ENCODE assay signal across 31 cellular contexts in genomic region chr6:47743744-47744143, GRCh38. TPM values are rescaled to one million over a fixed set of nuclear protein-coding genes. Genes with fewer than 3 reads are reported as not detected.
DNase-seq lines count a peak whose midpoint lies in the region; ATAC-seq, FAIRE-seq and TF ChIP-seq lines count a peak whose summit lies in the region.
"Had no signal": no experiment of that assay in that cellular context is flagged by ENCODE, and none has a peak within 500 bp of the region (broad histone marks: within the 10 kb centered on the region; RNA-seq: fewer than 3 reads in every experiment).

No MANE protein-coding gene starts in this region.

- H3K4me3 ChIP-seq in breast epithelium (no peak overlapping the region), astrocyte (ENCODE audit: insufficient read depth, low read depth, low read length) (no peak overlapping the region)
- H3K4me3 ChIP-seq: gastrocnemius medialis, hepatocyte, prostate gland, tibial nerve had no signal

- no peak for TF ChIP-seq POLR2A in breast epithelium (IDR thresholded peaks at IDR 0.05)

- H3K9me3 Mint-ChIP-seq in MCF 10A (ENCODE audit: unreplicated experiment) (no peaks in the 10 kb centered on the region), astrocyte (ENCODE audit: unreplicated experiment) (peaks cover 4% of the 10 kb centered on the region)
- H3K9me3 Mint-ChIP-seq: CD8-positive, alpha-beta T cell had no signal

- no TSS peak for BruUV-seq in MCF 10A (replicated peaks; lab: Mats Ljungman, UMichigan)

- DNase-seq in MCF 10A (ENCODE audit: unreplicated experiment) (peak; percentile 76), breast epithelium (ENCODE audit: low spot score in 2 of 2) (no peak), astrocyte (ENCODE audit: low read depth) (peak; percentile 46), fibroblast of peridontal ligament (ENCODE audit: extremely low read depth) (peak; percentile 20), stromal cell of bone marrow (ENCODE audit: low read depth) (peak; percentile 36), Kasumi-1 (lab: John Stamatoyannopoulos, UW) (no peak), SHP77 treated with DMSO at 0.1 percent for 48 hours (lab: John Stamatoyannopoulos, UW) (no peak)
- DNase-seq: activated CD4-positive, alpha-beta T cell treated with anti-CD3 and anti-CD28 coated beads for 4 hours; activated effector memory CD4-positive, alpha-beta T cell treated with Interleukin-2 at 50 U/mL for 16 hours; activated naive CD8-positive, alpha-beta T cell treated with anti-CD3 and anti-CD28 coated beads for 36 hours; activated T-cell treated with anti-CD3 and anti-CD28 coated beads for 4 hours; CD8-positive, alpha-beta T cell; gastrocnemius medialis; H7; IMR-90; NCI-H1105 treated with DMSO at 0.1 percent for 48 hours; NCI-H2029; NCI-H82; stimulated activated naive CD8-positive, alpha-beta T cell treated with anti-CD3 and anti-CD28 coated beads, Interleukin-15, amount 100 ng/mL, for 72 hours had no signal

- no peak overlapping the region for H3K27ac ChIP-seq in breast epithelium
- no peak overlapping the region for H3K27ac ChIP-seq in astrocyte (ENCODE audit: low read depth, low read length)
- H3K27ac ChIP-seq: epithelial cell of prostate, gastrocnemius medialis, hepatocyte, prostate gland, tibial nerve, VCaP had no signal

- H3K27me3 ChIP-seq in breast epithelium (no peaks in the 10 kb centered on the region), astrocyte (ENCODE audit: insufficient read depth, low read length) (no peaks in the 10 kb centered on the region)
- H3K27me3 ChIP-seq: gastrocnemius medialis, hepatocyte, tibial nerve had no signal

- H3K4me2 ChIP-seq in astrocyte (ENCODE audit: low read length): no peak overlapping the region
- H3K4me2 ChIP-seq: hepatocyte had no signal

- no peak for ATAC-seq in GM21528 (IDR thresholded peaks at IDR 0.05; ENCODE audit: low FRiP score, unreplicated experiment)
- ATAC-seq: CD8-positive, alpha-beta T cell; gastrocnemius medialis; SK-N-SH treated with all-trans-retinoic acid at 6 μM for 48 hours; stimulated activated naive CD8-positive, alpha-beta T cell treated with anti-CD3 and anti-CD28 coated beads, Interleukin-15, amount 100 ng/mL, for 72 hours had no signal

- H3K4me1 Mint-ChIP-seq in MCF 10A (ENCODE audit: insufficient read depth, unreplicated experiment) (peaks cover 12% of the 10 kb centered on the region), astrocyte (ENCODE audit: low read depth, unreplicated experiment) (peaks cover 7% of the 10 kb centered on the region)
- H3K4me1 Mint-ChIP-seq: memory B cell had no signal

- H4K20me1 ChIP-seq in astrocyte (ENCODE audit: insufficient read depth, low read length): no peaks in the 10 kb centered on the region

- no peaks in the 10 kb centered on the region for H3K36me3 ChIP-seq in breast epithelium
- no peaks in the 10 kb centered on the region for H3K36me3 ChIP-seq in astrocyte (ENCODE audit: insufficient read depth, low read length)
- H3K36me3 ChIP-seq: gastrocnemius medialis, prostate gland, tibial nerve had no signal

- TF ChIP-seq CTCF in MCF 10A (IDR thresholded peaks at IDR 0.05; ENCODE audit: unreplicated experiment) (no peak), breast epithelium (IDR thresholded peaks at IDR 0.05) (no peak), astrocyte (IDR thresholded peaks at IDR 0.05; ENCODE audit: insufficient read depth, low read depth, low read length) (no peak)

- no peak overlapping the region for H3K9ac ChIP-seq in astrocyte (ENCODE audit: low read length)

- H3K9me3 ChIP-seq in breast epithelium (no peaks in the 10 kb centered on the region), astrocyte (ENCODE audit: insufficient read depth, low read depth, low read length) (no peaks in the 10 kb centered on the region)
- H3K9me3 ChIP-seq: gastrocnemius medialis, prostate gland had no signal

- H3K36me3 Mint-ChIP-seq in MCF 10A (ENCODE audit: insufficient read depth, unreplicated experiment) (no peaks in the 10 kb centered on the region), astrocyte (ENCODE audit: low read depth, unreplicated experiment) (no peaks in the 10 kb centered on the region)
- H3K36me3 Mint-ChIP-seq: activated naive CD8-positive, alpha-beta T cell treated with anti-CD3 and anti-CD28 coated beads for 36 hours; CD8-positive, alpha-beta T cell; memory B cell had no signal

- H3K27ac Mint-ChIP-seq in MCF 10A (ENCODE audit: low read depth, unreplicated experiment) (no peak overlapping the region), astrocyte (ENCODE audit: unreplicated experiment) (no peak overlapping the region)
- H3K27ac Mint-ChIP-seq: activated naive CD8-positive, alpha-beta T cell treated with anti-CD3 and anti-CD28 coated beads for 36 hours; CD8-positive, alpha-beta T cell; memory B cell; stimulated activated naive CD8-positive, alpha-beta T cell treated with anti-CD3 and anti-CD28 coated beads, Interleukin-15, amount 100 ng/mL, for 72 hours had no signal

- H3K4me3 Mint-ChIP-seq in MCF 10A (ENCODE audit: unreplicated experiment): no peak overlapping the region
- no peak overlapping the region for H3K4me3 Mint-ChIP-seq in astrocyte (ENCODE audit: unreplicated experiment)
- H3K4me3 Mint-ChIP-seq: activated naive CD8-positive, alpha-beta T cell treated with anti-CD3 and anti-CD28 coated beads for 36 hours; CD8-positive, alpha-beta T cell; memory B cell; stimulated activated naive CD8-positive, alpha-beta T cell treated with anti-CD3 and anti-CD28 coated beads, Interleukin-15, amount 100 ng/mL, for 72 hours had no signal

- no peak for FAIRE-seq in astrocyte (lab: Jason Lieb, UNC)

- H3K79me2 ChIP-seq in astrocyte (ENCODE audit: insufficient read depth, low read length): no peaks in the 10 kb centered on the region
- H3K79me2 ChIP-seq: hepatocyte had no signal

- POLR2A ChIA-PET in MCF 10A (lab: Yijun Ruan, JAX): interaction anchor here (1.0 to 1.2 kb wide), 2 partner anchors 9 to 33 kb away, joined by 3 to 6 read pairs; no protein-coding TSS in a partner anchor

- no peak overlapping the region for H2AFZ ChIP-seq in astrocyte (ENCODE audit: low read depth, low read length)
- H2AFZ ChIP-seq: hepatocyte had no signal

- intact Hi-C loops in MCF 10A (cut with micrococcal nuclease) (no loop called here), breast epithelium (cut with DNase I; ENCODE audit: low total_unique reads) (no loop called here)

- H3K27me3 Mint-ChIP-seq in MCF 10A (ENCODE audit: insufficient read depth, unreplicated experiment): no peaks in the 10 kb centered on the region
- H3K27me3 Mint-ChIP-seq in astrocyte (ENCODE audit: low read depth, unreplicated experiment): no peaks in the 10 kb centered on the region
- H3K27me3 Mint-ChIP-seq: activated naive CD8-positive, alpha-beta T cell treated with anti-CD3 and anti-CD28 coated beads for 36 hours; memory B cell; stimulated activated naive CD8-positive, alpha-beta T cell treated with anti-CD3 and anti-CD28 coated beads, Interleukin-15, amount 100 ng/mL, for 72 hours had no signal

- CTCF ChIA-PET in MCF 10A (lab: Yijun Ruan, JAX): interaction anchor here (1.0 kb wide), 1 partner anchor 37 kb away, joined by 3 read pairs; no protein-coding TSS in a partner anchor

- H3K4me1 ChIP-seq in breast epithelium (no peaks in the 10 kb centered on the region), astrocyte (ENCODE audit: insufficient read depth, low read length) (peaks cover 8% of the 10 kb centered on the region)
- H3K4me1 ChIP-seq: prostate gland, tibial nerve had no signal

RNA-seq across cellular contexts. Expression of gene OPN5, which starts 38.1 kb away (rescaled TPM):
- not detected in 2 replicates for total RNA-seq in MCF 10A (2022)
- total RNA-seq in breast epithelium: not detected
- not detected in 2 replicates for total RNA-seq in astrocyte
- total RNA-seq: A172; activated naive CD8-positive, alpha-beta T cell treated with anti-CD3 and anti-CD28 coated beads for 36 hours; CD8-positive, alpha-beta T cell; cerebellum; gastrocnemius medialis; H7; hepatocyte; IMR-90; skeletal muscle tissue; T-helper 2 cell treated with Interferon-gamma antibody and Interleukin-4, amounts not matched to agents 100 ng/mL and 5 ng/mL, for 36 hours; tibial nerve had no signal

RNA-seq across cellular contexts. Expression of gene ADGRF4, which starts 45.4 kb away (rescaled TPM):
- total RNA-seq in MCF 10A (2022) (1.2 and 4.0 TPM in 2 replicates), breast epithelium (under 1 TPM in 2 of 3 donors, not detected in 1; 0.15 to 0.16 TPM), astrocyte (1.2 and 1.4 TPM in 2 replicates)
- total RNA-seq: activated naive CD8-positive, alpha-beta T cell treated with anti-CD3 and anti-CD28 coated beads for 36 hours; CD8-positive, alpha-beta T cell; skeletal muscle tissue; T-helper 2 cell treated with Interferon-gamma antibody and Interleukin-4, amounts not matched to agents 100 ng/mL and 5 ng/mL, for 36 hours; tibial nerve had no signal

Comparison
In these comparisons a context has a peak if more than half of its experiments do, and no peak if none do; other contexts are left out.
1. DNase-seq: peak in MCF 10A (single experiment), astrocyte (single experiment), fibroblast of peridontal ligament (single experiment) and stromal cell of bone marrow (single experiment); none in breast epithelium (0 of 2), Kasumi-1 (0 of 2) and SHP77 treated with DMSO at 0.1 percent for 48 hours (single experiment).